Comparison of ENCODE assay signal across 8 cellular contexts in genomic region chr5:177310757-177311173, GRCh38. TPM values are rescaled to one million over a fixed set of nuclear protein-coding genes. Genes with fewer than 3 reads are reported as not detected.
DNase-seq lines count a peak whose midpoint lies in the region; TF ChIP-seq lines count a peak whose summit lies in the region.

No MANE protein-coding gene starts in this region.

- H3K27me3 ChIP-seq in HUES48 (ENCODE audit: control insufficient read depth, insufficient read depth, low read length) (no peaks in the 10 kb centered on the region), transverse colon (no peaks in the 10 kb centered on the region)

- no peak overlapping the region for H3K27ac ChIP-seq in HUES48 (ENCODE audit: low read depth, low read length)
- peak overlapping the region in 3 of 4 donors; percentile 63 to 70 (median 69) for H3K27ac ChIP-seq in transverse colon

- in situ Hi-C loops in transverse colon (cut with MboI; ENCODE audit: low pct_ligation_motif_present in 1 of 4, low pct_unique_long_range_greater_than_20kb in 1 of 4, low sequenced_read_pairs in 3 of 4): loop anchor here in 1 of 4 donors (25.0 kb wide), 1 partner anchor 152 kb away; the partner anchor contains the start of gene DBN1

- 14 to 19% methylated on average over 6 to 10 of the region's 10 CpGs for whole genome bisulfite sequencing in transverse colon (ENCODE audit: low coverage in 1 of 2), 2 donors

- no peak overlapping the region for H3K9ac ChIP-seq in HUES48 (ENCODE audit: low read depth, low read length)

- H3K4me1 ChIP-seq in HUES48 (ENCODE audit: control insufficient read depth, insufficient read depth, low read length) (peaks cover 9% of the 10 kb centered on the region; the same call in 1 of the 2 replicates), transverse colon (peaks cover 20 to 37% (median 27%) of the 10 kb centered on the region in 4 donors)

- no peak for TF ChIP-seq CTCF in fibroblast of mammary gland (conservative IDR thresholded peaks at IDR 0.05; ENCODE audit: control insufficient read depth, insufficient read depth, low read depth, low read length)
- TF ChIP-seq CTCF in transverse colon (IDR thresholded peaks at IDR 0.05): no peak

- peaks cover 13% of the 10 kb centered on the region for H3K36me3 ChIP-seq in HUES48 (ENCODE audit: control insufficient read depth, insufficient read depth, low read length)
- no peaks in the 10 kb centered on the region for H3K36me3 ChIP-seq in transverse colon

- H3K9me3 ChIP-seq in HUES48 (ENCODE audit: control insufficient read depth, insufficient read depth, low read length) (no peaks in the 10 kb centered on the region), transverse colon (no peaks in the 10 kb centered on the region)

- peak overlapping the region; percentile 43; the same call in 1 of the 2 replicates for H3K4me3 ChIP-seq in HUES48 (ENCODE audit: low read depth, low read length)
- peak overlapping the region; percentile 71 for H3K4me3 ChIP-seq in fibroblast of mammary gland (ENCODE audit: control insufficient read depth, low read depth, low read length)
- H3K4me3 ChIP-seq in transverse colon: peak overlapping the region in 2 of 4 donors; percentile 44 to 76

- intact Hi-C loops in transverse colon (cut with DNase I; ENCODE audit: low total_unique reads): loop anchor here (10.0 kb wide), 1 partner anchor 144 kb away; no protein-coding TSS in a partner anchor

- DNase-seq in NCI-H748 (lab: John Stamatoyannopoulos, UW; ENCODE audit: unreplicated experiment) (peak; percentile 48), NCI-H748 treated with DMSO at 0.1 percent for 48 hours (lab: John Stamatoyannopoulos, UW) (no peak), SKM-1 (lab: John Stamatoyannopoulos, UW; ENCODE audit: unreplicated experiment) (peak; percentile 30), fibroblast of mammary gland (ENCODE audit: low read depth) (no peak), transverse colon (peak; percentile 70), H4 (ENCODE audit: low spot score) (no peak)
- DNase-seq in stimulated activated CD4-positive, alpha-beta T cell treated with anti-CD3 and anti-CD28 coated beads, Interleukin-4, amount 100 ng/mL, for 24 hours: no peak

- no peak for TF ChIP-seq EP300 in transverse colon (IDR thresholded peaks at IDR 0.05; ENCODE audit: low read depth)

- no peak for TF ChIP-seq POLR2A in transverse colon (IDR thresholded peaks at IDR 0.05)

RNA-seq across cellular contexts. Expression of gene MXD3, which starts 0.9 kb away (rescaled TPM):
- total RNA-seq in transverse colon: 100 to 1,000 TPM in 1 of 4 donors, 10 to 100 TPM in 3; 10.8 to 257 (median 21.7) TPM
- 34.7 and 74.3 TPM in 2 replicates for total RNA-seq in H4 (2014; rRNA removed; shearing (Covaris generic))

RNA-seq across cellular contexts. Expression of gene PRELID1, which starts 7.2 kb away (rescaled TPM):
- total RNA-seq in transverse colon: 100 to 1,000 TPM in 3 of 4 donors, 10 to 100 TPM in 1; 52.1 to 192 (median 142) TPM
- 487 and 500 TPM in 2 replicates for total RNA-seq in H4 (2014; rRNA removed; shearing (Covaris generic))

RNA-seq across cellular contexts. Expression of gene RAB24, which starts 7.2 kb away (rescaled TPM):
- 10 to 100 TPM; 38.2 to 68.1 (median 51.8) TPM for total RNA-seq in transverse colon
- total RNA-seq in H4 (2014; rRNA removed; shearing (Covaris generic)): 22.5 and 28.1 TPM in 2 replicates

RNA-seq across cellular contexts. Expression of gene LMAN2, which starts 40.7 kb away (rescaled TPM):
- total RNA-seq in transverse colon: 100 to 1,000 TPM; 236 to 322 (median 293) TPM
- total RNA-seq in H4 (2014; rRNA removed; shearing (Covaris generic)): 745 and 800 TPM in 2 replicates

RNA-seq across cellular contexts. Expression of gene RGS14, which starts 47.0 kb away (rescaled TPM):
- 10 to 100 TPM; 16.5 to 49.6 (median 24.4) TPM for total RNA-seq in transverse colon
- 26.2 and 28.1 TPM in 2 replicates for total RNA-seq in H4 (2014; rRNA removed; shearing (Covaris generic))

Comparison
In these comparisons a context has a peak if more than half of its experiments do, and no peak if none do; other contexts are left out.
1. DNase-seq: peak in NCI-H748 (single experiment), SKM-1 (single experiment) and transverse colon (single experiment); none in NCI-H748 treated with DMSO at 0.1 percent for 48 hours (single experiment), fibroblast of mammary gland (single experiment), stimulated activated CD4-positive, alpha-beta T cell treated with anti-CD3 and anti-CD28 coated beads, Interleukin-4, amount 100 ng/mL, for 24 hours (single experiment) and H4 (single experiment).